ENCODE assay signal across 16 cellular contexts in genomic region chr22:49770454-49771265, GRCh38. TPM values are rescaled to one million over a fixed set of nuclear protein-coding genes. Genes with fewer than 3 reads are reported as not detected.
DNase-seq lines count a peak whose midpoint lies in the region; ATAC-seq and TF ChIP-seq lines count a peak whose summit lies in the region.
"Had no signal": no experiment of that assay in that cellular context is flagged by ENCODE, and none has a peak within 500 bp of the region (broad histone marks: within the 10 kb centered on the region; RNA-seq: fewer than 3 reads in every experiment).

No MANE protein-coding gene starts in this region.

- no peak for ATAC-seq in left cardiac atrium
- peak; percentile 18 for ATAC-seq in T-helper 17 cell
- ATAC-seq in stimulated activated naive CD8-positive, alpha-beta T cell treated with anti-CD3 and anti-CD28 coated beads, Interleukin-15, Interleukin-2, amounts not matched to agents 100 U/mL and 50 U/mL, for 24 hours, result peak; percentile 8
- no peak for ATAC-seq in natural killer cell treated with Interleukin-12 subunit alpha and Interleukin-12 subunit beta and Interleukin-15 and Interleukin-18, amount 100 ng/mL, for 72 hours
- ATAC-seq in PC-3, result no peak

- H3F3A ChIP-seq in PC-3 (ENCODE audit: low read length, unreplicated experiment), result no peaks in the 10 kb centered on the region

- H3K9me3 Mint-ChIP-seq in natural killer cell treated with Interleukin-12 subunit alpha and Interleukin-12 subunit beta and Interleukin-15 and Interleukin-18, amount 100 ng/mL, for 72 hours, result peaks cover 4% of the 10 kb centered on the region

- no peaks in the 10 kb centered on the region for H3K27me3 ChIP-seq in right atrium auricular region
- no peaks in the 10 kb centered on the region for H3K27me3 ChIP-seq in iPS-15b (ENCODE audit: control insufficient read depth, insufficient read depth, low read length)
- no peaks in the 10 kb centered on the region for H3K27me3 ChIP-seq in PC-3 (ENCODE audit: low read length)
- H3K27me3 ChIP-seq: heart right ventricle, transverse colon had no signal

- H3K4me3 Mint-ChIP-seq in T-helper 17 cell, result peak overlapping the region; percentile 63
- no peak overlapping the region for H3K4me3 Mint-ChIP-seq in natural killer cell treated with Interleukin-12 subunit alpha and Interleukin-12 subunit beta and Interleukin-15 and Interleukin-18, amount 100 ng/mL, for 72 hours
- H3K4me3 Mint-ChIP-seq: IgD-negative memory B cell had no signal

- DNase-seq in left cardiac atrium, result peak; percentile 15
- DNase-seq in right atrium auricular region (ENCODE audit: low spot score), result no peak
- peak in 1 of 3 donors; percentile 7 for DNase-seq in T-helper 17 cell
- no peak for DNase-seq in stimulated activated naive CD8-positive, alpha-beta T cell treated with anti-CD3 and anti-CD28 coated beads, Interleukin-15, Interleukin-2, amounts not matched to agents 100 U/mL and 50 U/mL, for 24 hours
- no peak for DNase-seq in natural killer cell treated with Interleukin-12 subunit alpha and Interleukin-12 subunit beta and Interleukin-15 and Interleukin-18, amount 100 ng/mL, for 72 hours (ENCODE audit: low spot score)
- DNase-seq in PC-3, result no peak
- DNase-seq in NCI-H1105 treated with DMSO at 0.1 percent for 48 hours (lab: John Stamatoyannopoulos, UW), result no peak
- DNase-seq: effector CD8-positive, alpha-beta T cell; heart right ventricle; NCI-H2081 treated with DMSO at 0.1 percent for 48 hours; occipital lobe; PC-9 had no signal

- H3K4me1 ChIP-seq in right atrium auricular region, result no peaks in the 10 kb centered on the region
- peaks cover 2% of the 10 kb centered on the region for H3K4me1 ChIP-seq in iPS-15b (ENCODE audit: control insufficient read depth, insufficient read depth, low read length)
- no peaks in the 10 kb centered on the region for H3K4me1 ChIP-seq in PC-3 (ENCODE audit: insufficient read depth, low read length)

- peaks cover 2% of the 10 kb centered on the region for H3K36me3 Mint-ChIP-seq in T-helper 17 cell (ENCODE audit: low read depth)
- peaks cover 6% of the 10 kb centered on the region for H3K36me3 Mint-ChIP-seq in natural killer cell treated with Interleukin-12 subunit alpha and Interleukin-12 subunit beta and Interleukin-15 and Interleukin-18, amount 100 ng/mL, for 72 hours

- POLR2A ChIA-PET in PC-3 (lab: Charles Lee; ENCODE audit: unreplicated experiment), result no interaction called here

- H3K27ac Mint-ChIP-seq in T-helper 17 cell, result no peak overlapping the region
- no peak overlapping the region for H3K27ac Mint-ChIP-seq in natural killer cell treated with Interleukin-12 subunit alpha and Interleukin-12 subunit beta and Interleukin-15 and Interleukin-18, amount 100 ng/mL, for 72 hours

- CTCF ChIA-PET in PC-3 (lab: Charles Lee), result no interaction called here

- H3K4me2 ChIP-seq in PC-3 (ENCODE audit: low read length), result no peak overlapping the region
- H3K4me2 ChIP-seq: PC-9, smooth muscle cell had no signal

- H3K27ac ChIP-seq in right atrium auricular region, result no peak overlapping the region
- no peak overlapping the region for H3K27ac ChIP-seq in PC-3 (ENCODE audit: low read length)
- H3K27ac ChIP-seq: heart right ventricle, PC-9, transverse colon had no signal

- H3K27me3 Mint-ChIP-seq in T-helper 17 cell, result no peaks in the 10 kb centered on the region
- H3K27me3 Mint-ChIP-seq in natural killer cell treated with Interleukin-12 subunit alpha and Interleukin-12 subunit beta and Interleukin-15 and Interleukin-18, amount 100 ng/mL, for 72 hours, result no peaks in the 10 kb centered on the region
- H3K27me3 Mint-ChIP-seq: IgD-negative memory B cell had no signal

- H4K20me1 ChIP-seq in PC-3 (ENCODE audit: low read length), result no peaks in the 10 kb centered on the region

- intact Hi-C loops in left cardiac atrium (cut with DNase I) (no loop called here), PC-3 (cut with micrococcal nuclease) (no loop called here)

- no TSS peak for BruUV-seq in PC-3 (replicated peaks; lab: Mats Ljungman, UMichigan)

- H3K4me1 Mint-ChIP-seq in T-helper 17 cell, result peaks cover 7% of the 10 kb centered on the region
- no peaks in the 10 kb centered on the region for H3K4me1 Mint-ChIP-seq in natural killer cell treated with Interleukin-12 subunit alpha and Interleukin-12 subunit beta and Interleukin-15 and Interleukin-18, amount 100 ng/mL, for 72 hours (ENCODE audit: low read depth in 2 of 2)

- peaks cover 33% of the 10 kb centered on the region for H3K36me3 ChIP-seq in right atrium auricular region
- H3K36me3 ChIP-seq in iPS-15b (ENCODE audit: control insufficient read depth, insufficient read depth, low read length), result peaks cover 11% of the 10 kb centered on the region
- peaks cover 7% of the 10 kb centered on the region; the same call in 1 of the 2 replicates for H3K36me3 ChIP-seq in PC-3 (ENCODE audit: low read depth, low read length)

- H2AFZ ChIP-seq in PC-3 (ENCODE audit: low read length), result no peak overlapping the region
- H2AFZ ChIP-seq: PC-9 had no signal

- no peaks in the 10 kb centered on the region for H3K79me2 ChIP-seq in PC-3 (ENCODE audit: low read length)

- H3K9me3 ChIP-seq in right atrium auricular region, result peaks cover 8 to 17% of the 10 kb centered on the region in 2 donors
- no peaks in the 10 kb centered on the region for H3K9me3 ChIP-seq in T-helper 17 cell (ENCODE audit: control insufficient read depth, low read length, poor library complexity, severe bottlenecking)
- peaks cover 3% of the 10 kb centered on the region for H3K9me3 ChIP-seq in iPS-15b (ENCODE audit: control insufficient read depth, insufficient read depth, low read length)
- no peaks in the 10 kb centered on the region for H3K9me3 ChIP-seq in PC-3 (ENCODE audit: low read length)

- H3K4me3 ChIP-seq in right atrium auricular region, result no peak overlapping the region
- H3K4me3 ChIP-seq in iPS-15b (ENCODE audit: low read depth, low read length), result peak overlapping the region; percentile 32
- no peak overlapping the region for H3K4me3 ChIP-seq in PC-3 (ENCODE audit: low read length)
- H3K4me3 ChIP-seq: heart right ventricle, PC-9, smooth muscle cell, transverse colon had no signal

- TF ChIP-seq CTCF in right atrium auricular region (IDR thresholded peaks at IDR 0.05), result no peak
- TF ChIP-seq CTCF in PC-3 (conservative IDR thresholded peaks at IDR 0.05; ENCODE audit: low read depth, low read length), result no peak

- H3K9ac ChIP-seq in iPS-15b (ENCODE audit: low read depth, low read length) (no peak overlapping the region), PC-3 (ENCODE audit: low read length) (no peak overlapping the region)

- H3K9me2 ChIP-seq in PC-3 (replicated peaks; ENCODE audit: low read length), result no peaks in the 10 kb centered on the region

RNA-seq across cellular contexts. Expression of gene BRD1, which starts 57.0 kb away (rescaled TPM):
- total RNA-seq in left cardiac atrium (10 to 100 TPM; 17.8 to 19.6 TPM), right atrium auricular region (10 to 100 TPM; 17.7 to 20.8 TPM), T-helper 17 cell (100 to 1,000 TPM; 127 to 153 TPM), PC-3 (2014; rRNA removed) (19.1 and 23.0 TPM in 2 replicates)
- 10 to 100 TPM; 31.2 to 59.5 TPM for total RNA-seq in natural killer cell treated with Interleukin-12 subunit alpha and Interleukin-12 subunit beta and Interleukin-15 and Interleukin-18, amount 100 ng/mL, for 72 hours

Comparison
In these comparisons a context has a peak if more than half of its experiments do, and no peak if none do; other contexts are left out.
1. ATAC-seq: peak in T-helper 17 cell (single experiment) and stimulated activated naive CD8-positive, alpha-beta T cell treated with anti-CD3 and anti-CD28 coated beads, Interleukin-15, Interleukin-2, amounts not matched to agents 100 U/mL and 50 U/mL, for 24 hours (single experiment); none in left cardiac atrium (0 of 2), natural killer cell treated with Interleukin-12 subunit alpha and Interleukin-12 subunit beta and Interleukin-15 and Interleukin-18, amount 100 ng/mL, for 72 hours (0 of 2) and PC-3 (single experiment).